Comparison of ENCODE assay signal across 1 cellular context in the genomic region with DNA sequence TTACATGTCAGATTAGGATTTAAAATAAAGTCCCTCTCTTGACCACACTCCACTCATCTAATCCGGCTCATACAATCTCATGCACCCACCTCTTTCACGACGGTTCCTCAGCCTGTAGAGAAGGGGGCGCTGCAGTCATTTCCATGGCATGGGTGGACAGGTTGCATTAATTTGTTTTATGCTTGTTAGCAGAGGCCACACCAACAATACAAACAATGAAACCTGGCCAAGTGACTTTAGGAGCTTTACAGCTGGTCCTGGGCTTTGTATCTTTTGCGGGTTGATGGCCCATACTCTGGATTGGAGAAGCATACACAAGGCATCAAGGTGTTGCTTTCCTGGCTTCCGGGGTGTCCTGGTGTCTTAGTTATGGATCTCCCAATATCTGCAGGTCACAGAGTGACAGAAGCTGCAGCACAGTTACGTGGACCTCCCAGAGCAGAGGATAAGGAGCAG.
TF ChIP-seq lines count a peak whose summit lies in the region.

No MANE protein-coding gene starts in this region.

TF ChIP-seq in SK-N-SH, 30 proteins besides CTCF, POLR2A, EP300 and RAD21 (continued from another document):
- TF ChIP-seq ZBTB33 (IDR thresholded peaks at IDR 0.05; ENCODE audit: borderline replicate concordance, low read depth) (no peak), IRF3 (IDR thresholded peaks at IDR 0.05; ENCODE audit: low read depth, low read length) (no peak), TEAD4 (IDR thresholded peaks at IDR 0.05; ENCODE audit: borderline replicate concordance, insufficient read depth) (no peak), SIN3A (IDR thresholded peaks at IDR 0.05; ENCODE audit: borderline replicate concordance, low read depth, low read length) (peak; percentile 36; the same call in 1 of the 2 replicates), RFX5 (IDR thresholded peaks at IDR 0.05; ENCODE audit: low read length) (no peak), RXRA (IDR thresholded peaks at IDR 0.05; ENCODE audit: borderline replicate concordance, low read depth) (no peak), TAF1 (IDR thresholded peaks at IDR 0.05; ENCODE audit: borderline replicate concordance, low read depth, low read length) (no peak), MAX (IDR thresholded peaks at IDR 0.05; ENCODE audit: low read depth) (no peak), NFIC (IDR thresholded peaks at IDR 0.05; ENCODE audit: borderline replicate concordance) (no peak), SMC3 (IDR thresholded peaks at IDR 0.05; ENCODE audit: low read depth, low read length) (peak; percentile 79), FOXM1 (IDR thresholded peaks at IDR 0.05; ENCODE audit: low read depth) (no peak), YY1 (IDR thresholded peaks at IDR 0.05; ENCODE audit: low read depth) (no peak), NRF1 (IDR thresholded peaks at IDR 0.05; ENCODE audit: low read depth, low read length) (peak; percentile 9; the same call in 1 of the 2 replicates), RCOR1 (IDR thresholded peaks at IDR 0.05; ENCODE audit: low read length) (no peak), FOXJ3 (CRISPR knock-in tag; IDR thresholded peaks at IDR 0.05) (no peak), CHD2 (IDR thresholded peaks at IDR 0.05; ENCODE audit: low read length, partially characterized antibody) (no peak)
- TF ChIP-seq, protein P1, sequence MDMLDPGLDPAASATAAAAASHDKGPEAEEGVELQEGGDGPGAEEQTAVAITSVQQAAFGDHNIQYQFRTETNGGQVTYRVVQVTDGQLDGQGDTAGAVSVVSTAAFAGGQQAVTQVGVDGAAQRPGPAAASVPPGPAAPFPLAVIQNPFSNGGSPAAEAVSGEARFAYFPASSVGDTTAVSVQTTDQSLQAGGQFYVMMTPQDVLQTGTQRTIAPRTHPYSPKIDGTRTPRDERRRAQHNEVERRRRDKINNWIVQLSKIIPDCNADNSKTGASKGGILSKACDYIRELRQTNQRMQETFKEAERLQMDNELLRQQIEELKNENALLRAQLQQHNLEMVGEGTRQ (IDR thresholded peaks at IDR 0.05; ENCODE audit: borderline replicate concordance, low read depth, low read length) = no peak
